ENCODE assay signal across 1 cellular context in the genomic region with DNA sequence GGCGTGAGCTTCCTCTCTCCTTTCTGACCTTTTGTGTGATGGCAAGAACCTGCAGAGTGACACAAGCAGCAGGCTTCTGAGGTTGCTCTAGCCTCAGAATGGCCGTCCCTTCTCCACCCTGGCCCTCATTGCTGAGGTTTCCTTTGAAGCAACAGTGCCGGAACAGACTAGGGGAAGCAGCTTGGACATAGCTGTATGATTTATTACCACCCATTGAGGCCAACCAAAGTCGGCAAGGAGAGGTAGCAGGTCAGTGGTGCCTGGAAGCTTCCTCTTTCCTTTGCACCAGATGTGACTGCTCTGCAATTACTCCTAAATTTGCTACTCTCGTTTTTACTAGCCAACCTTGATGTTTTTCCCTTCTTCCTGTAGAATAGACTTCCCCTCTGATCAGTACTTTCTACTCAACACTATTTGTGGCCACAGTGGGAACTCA.
TF ChIP-seq lines count a peak whose summit lies in the region.

No MANE protein-coding gene starts in this region.

TF ChIP-seq in GM12878, 131 proteins besides CTCF, POLR2A, EP300 and RAD21 (continued from another document):
- TF ChIP-seq DPF2 (IDR thresholded peaks at IDR 0.05) (0 out of 2 replicates have a peak, but pooled peaks have one; percentile 37), TCF12 (IDR thresholded peaks at IDR 0.05; ENCODE audit: low read depth, low read length) (peak; percentile 33; the same call in 1 of the 2 replicates), CUX1 (IDR thresholded peaks at IDR 0.05; ENCODE audit: insufficient replicate concordance, low read depth, low read length) (no peak), MTA3 (IDR thresholded peaks at IDR 0.05; ENCODE audit: borderline replicate concordance, low read length) (peak; percentile 79; the same call in 1 of the 2 replicates), BMI1 (IDR thresholded peaks at IDR 0.05; ENCODE audit: borderline replicate concordance) (no peak), MTA2 (IDR thresholded peaks at IDR 0.05; ENCODE audit: low read depth) (peak; percentile 52), MYB (IDR thresholded peaks at IDR 0.05; ENCODE audit: borderline replicate concordance, low read depth, low read length) (no peak), ETV6 (conservative IDR thresholded peaks at IDR 0.05 in 1 of 2, IDR thresholded peaks at IDR 0.05 in 1 of 2; ENCODE audit: borderline replicate concordance in 1 of 2, low read depth in 1 of 2) (peak in 1 of 2 experiments; percentile 96; a peak in 2 of 4 replicates), PBX3 (IDR thresholded peaks at IDR 0.05; ENCODE audit: insufficient replicate concordance, low read depth, low read length) (peak; percentile 57), JUNB (IDR thresholded peaks at IDR 0.05) (peak; percentile 84), BCL11A (IDR thresholded peaks at IDR 0.05; ENCODE audit: low read depth, low read length) (peak; percentile 48), RUNX3 (IDR thresholded peaks at IDR 0.05; ENCODE audit: low read length) (peak; percentile 69), NR2F1 (conservative IDR thresholded peaks at IDR 0.05) (peak; percentile 20; the same call in 1 of the 2 replicates), IKZF2 (IDR thresholded peaks at IDR 0.05) (peak; percentile 88 to 89), EED (IDR thresholded peaks at IDR 0.05; ENCODE audit: low read depth) (peak; percentile 98), YY1 (IDR thresholded peaks at IDR 0.05; ENCODE audit: low read depth, low read length) (peak; percentile 59; the same call in 1 of the 2 replicates), ZBTB33 (IDR thresholded peaks at IDR 0.05) (no peak), CREM (IDR thresholded peaks at IDR 0.05; ENCODE audit: low read depth) (peak; percentile 40; the same call in 1 of the 2 replicates), IKZF1 (conservative IDR thresholded peaks at IDR 0.05) (peak; percentile 93), PKNOX1 (IDR thresholded peaks at IDR 0.05) (peak; percentile 36; the same call in 1 of the 2 replicates), GABPA (IDR thresholded peaks at IDR 0.05; ENCODE audit: low read depth) (0 out of 2 replicates have a peak, but pooled peaks have one; percentile 29), SMAD1 (IDR thresholded peaks at IDR 0.05; ENCODE audit: low read depth, partially characterized antibody) (no peak)
- TF ChIP-seq, protein P1, sequence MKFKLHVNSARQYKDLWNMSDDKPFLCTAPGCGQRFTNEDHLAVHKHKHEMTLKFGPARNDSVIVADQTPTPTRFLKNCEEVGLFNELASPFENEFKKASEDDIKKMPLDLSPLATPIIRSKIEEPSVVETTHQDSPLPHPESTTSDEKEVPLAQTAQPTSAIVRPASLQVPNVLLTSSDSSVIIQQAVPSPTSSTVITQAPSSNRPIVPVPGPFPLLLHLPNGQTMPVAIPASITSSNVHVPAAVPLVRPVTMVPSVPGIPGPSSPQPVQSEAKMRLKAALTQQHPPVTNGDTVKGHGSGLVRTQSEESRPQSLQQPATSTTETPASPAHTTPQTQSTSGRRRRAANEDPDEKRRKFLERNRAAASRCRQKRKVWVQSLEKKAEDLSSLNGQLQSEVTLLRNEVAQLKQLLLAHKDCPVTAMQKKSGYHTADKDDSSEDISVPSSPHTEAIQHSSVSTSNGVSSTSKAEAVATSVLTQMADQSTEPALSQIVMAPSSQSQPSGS (IDR thresholded peaks at IDR 0.05; ENCODE audit: low read length), result peak; percentile 66; the same call in 1 of the 2 replicates
- TF ChIP-seq, protein P2, sequence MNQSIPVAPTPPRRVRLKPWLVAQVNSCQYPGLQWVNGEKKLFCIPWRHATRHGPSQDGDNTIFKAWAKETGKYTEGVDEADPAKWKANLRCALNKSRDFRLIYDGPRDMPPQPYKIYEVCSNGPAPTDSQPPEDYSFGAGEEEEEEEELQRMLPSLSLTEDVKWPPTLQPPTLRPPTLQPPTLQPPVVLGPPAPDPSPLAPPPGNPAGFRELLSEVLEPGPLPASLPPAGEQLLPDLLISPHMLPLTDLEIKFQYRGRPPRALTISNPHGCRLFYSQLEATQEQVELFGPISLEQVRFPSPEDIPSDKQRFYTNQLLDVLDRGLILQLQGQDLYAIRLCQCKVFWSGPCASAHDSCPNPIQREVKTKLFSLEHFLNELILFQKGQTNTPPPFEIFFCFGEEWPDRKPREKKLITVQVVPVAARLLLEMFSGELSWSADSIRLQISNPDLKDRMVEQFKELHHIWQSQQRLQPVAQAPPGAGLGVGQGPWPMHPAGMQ (IDR thresholded peaks at IDR 0.05; ENCODE audit: borderline replicate concordance), result no peak
TF ChIP-seq in GM12878: peak in this region for 28.
